21 cellular contexts compared by ENCODE assay signal in the genomic region with DNA sequence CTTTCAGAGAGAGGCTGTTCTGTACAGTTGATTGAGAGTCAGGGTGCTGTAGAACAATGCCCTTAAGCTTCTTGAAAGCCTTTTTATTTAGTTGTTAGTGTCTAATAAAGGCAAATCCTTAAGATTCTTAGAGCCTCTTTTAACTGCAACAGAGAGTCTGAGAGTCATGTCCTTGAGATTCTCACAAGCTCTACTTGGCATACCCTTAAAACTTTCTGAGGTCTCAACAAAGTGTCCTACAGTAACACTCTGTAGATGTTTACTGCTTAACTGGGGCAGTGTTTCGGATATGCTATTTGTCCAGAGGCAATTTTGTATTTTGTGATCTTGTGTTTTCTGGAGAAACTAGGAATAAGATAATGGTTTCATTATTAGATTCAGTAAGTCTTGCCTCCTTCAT.
"Had no signal": no experiment of that assay in that cellular context is flagged by ENCODE, and none has a peak within 500 bp of the region (broad histone marks: within the 10 kb centered on the region; RNA-seq: fewer than 3 reads in every experiment).

No MANE protein-coding gene starts in this region.

- ATAC-seq: activated CD4-positive, CD25-positive, alpha-beta regulatory T cell treated with anti-CD3 and anti-CD28 coated beads, Interleukin-2, amount 50 U/mL, for 24 hours; activated CD8-positive, alpha-beta T cell treated with anti-CD3 and anti-CD28 coated beads for 36 hours; activated T-cell treated with anti-CD3 and anti-CD28 coated beads, Interleukin-2, amount 50 U/mL, for 72 hours; Panc1; Right ventricle myocardium inferior had no signal

- H3K9ac ChIP-seq: SK-N-SH had no signal

- H3K9me3 ChIP-seq: SK-N-SH had no signal

- H3K4me1 Mint-ChIP-seq: activated naive CD4-positive, alpha-beta T cell treated with anti-CD3 and anti-CD28 coated beads, Interleukin-2, amount 10 ng/mL, durations not matched to agents 7 days and 5 days; activated naive CD8-positive, alpha-beta T cell treated with anti-CD3 and anti-CD28 coated beads for 36 hours had no signal

- H3K27ac Mint-ChIP-seq: activated CD8-positive, alpha-beta T cell treated with anti-CD3 and anti-CD28 coated beads for 36 hours; activated naive CD4-positive, alpha-beta T cell treated with anti-CD3 and anti-CD28 coated beads, Interleukin-2, amount 10 ng/mL, durations not matched to agents 7 days and 5 days; activated naive CD8-positive, alpha-beta T cell treated with anti-CD3 and anti-CD28 coated beads for 36 hours; activated T-cell treated with anti-CD3 and anti-CD28 coated beads, Interleukin-2, amount 50 U/mL, for 72 hours; activated T-helper 2 cell treated with anti-CD3 and anti-CD28 coated beads, Interferon-gamma antibody, Interleukin-2, Interleukin-4, amounts not matched to agents 10 μg/mL and 5 μg/mL and 100 μg/mL, durations not matched to agents 14 hours and 24 hours and 36 hours had no signal

- H3K4me3 Mint-ChIP-seq: activated CD8-positive, alpha-beta T cell treated with anti-CD3 and anti-CD28 coated beads for 36 hours; activated naive CD4-positive, alpha-beta T cell treated with anti-CD3 and anti-CD28 coated beads, Interleukin-2, amount 10 ng/mL, durations not matched to agents 7 days and 5 days; activated naive CD8-positive, alpha-beta T cell treated with anti-CD3 and anti-CD28 coated beads for 36 hours; activated T-cell treated with anti-CD3 and anti-CD28 coated beads, Interleukin-2, amount 50 U/mL, for 72 hours had no signal

- H3K4me2 ChIP-seq: SK-N-SH had no signal

- H3K36me3 Mint-ChIP-seq: activated naive CD4-positive, alpha-beta T cell treated with anti-CD3 and anti-CD28 coated beads, Interleukin-2, amount 10 ng/mL, durations not matched to agents 7 days and 5 days; activated naive CD8-positive, alpha-beta T cell treated with anti-CD3 and anti-CD28 coated beads for 36 hours had no signal

- DNase-seq: activated CD4-positive, alpha-beta T cell treated with anti-CD3 and anti-CD28 coated beads for 4 hours; activated CD8-positive, alpha-beta memory T cell treated with anti-CD3 and anti-CD28 coated beads, Interleukin-2, amount 50 U/mL, for 4 hours; activated CD8-positive, alpha-beta T cell treated with anti-CD3 and anti-CD28 coated beads for 36 hours; activated gamma-delta T cell treated with Interleukin-2 at 50 U/mL for 16 hours; activated naive CD4-positive, alpha-beta T cell treated with anti-CD3 and anti-CD28 coated beads, Interleukin-2, amount 10 ng/mL, durations not matched to agents 7 days and 5 days; activated naive CD8-positive, alpha-beta T cell treated with anti-CD3 and anti-CD28 coated beads for 36 hours; activated T-cell treated with anti-CD3 and anti-CD28 coated beads, Interleukin-2, amount 50 U/mL, for 72 hours; MM.1S; NCI-H1105 treated with DMSO at 0.1 percent for 48 hours; NCI-H1436 treated with DMSO at 0.1 percent for 48 hours; NCI-H187 treated with DMSO at 0.1 percent for 48 hours; NCI-H2081 treated with DMSO at 0.1 percent for 48 hours; NCI-H2171 treated with DMSO at 0.1 percent for 48 hours; NCI-H524; RPMI8226; SK-N-SH; SW 1271 had no signal

- H3K27me3 Mint-ChIP-seq: activated CD8-positive, alpha-beta T cell treated with anti-CD3 and anti-CD28 coated beads for 36 hours; activated naive CD4-positive, alpha-beta T cell treated with anti-CD3 and anti-CD28 coated beads, Interleukin-2, amount 10 ng/mL, durations not matched to agents 7 days and 5 days; activated naive CD8-positive, alpha-beta T cell treated with anti-CD3 and anti-CD28 coated beads for 36 hours had no signal
